ENCODE assay signal across 19 cellular contexts in the genomic region with DNA sequence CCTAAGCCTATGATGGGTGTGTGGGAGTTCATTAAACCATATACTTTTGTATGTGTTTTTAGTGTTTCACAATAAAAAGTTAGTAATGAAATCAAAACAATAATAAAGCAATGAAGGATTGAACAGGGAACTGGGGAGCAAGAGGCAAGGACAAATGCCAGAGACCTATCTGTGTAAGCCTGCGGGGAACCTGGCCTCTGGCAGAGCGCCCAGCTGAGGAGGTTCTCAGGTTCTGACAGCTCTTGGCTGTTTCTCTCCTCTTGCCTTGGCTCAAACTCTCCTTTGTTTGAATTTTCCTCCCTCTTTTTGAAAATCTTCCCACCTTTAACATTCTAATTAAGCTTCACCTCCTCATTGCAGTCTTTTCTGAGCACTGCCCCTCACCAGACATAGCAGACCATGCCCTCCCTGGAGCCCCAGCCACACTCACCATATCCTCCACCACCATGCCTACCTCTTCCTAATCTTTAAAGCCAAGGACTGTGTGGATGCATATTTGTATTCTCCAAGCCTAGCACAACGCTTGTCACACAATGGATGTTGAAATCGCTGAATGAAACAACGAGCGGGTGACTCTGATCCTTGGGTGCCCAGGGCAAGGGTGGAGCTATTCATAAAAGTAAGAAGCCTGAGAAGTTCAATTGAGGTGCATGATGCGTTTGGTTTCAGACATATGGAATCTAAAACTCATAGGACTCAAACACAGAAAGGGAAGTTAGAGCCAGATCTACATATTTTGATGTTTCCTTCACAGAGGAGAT.
DNase-seq lines count a peak whose midpoint lies in the region; FAIRE-seq and TF ChIP-seq lines count a peak whose summit lies in the region.
"Had no signal": no experiment of that assay in that cellular context is flagged by ENCODE, and none has a peak within 500 bp of the region (broad histone marks: within the 10 kb centered on the region; RNA-seq: fewer than 3 reads in every experiment).

No MANE protein-coding gene starts in this region.

- H3K4me3 ChIP-seq in BE2C (ENCODE audit: low read depth, low read length) (no peak overlapping the region), keratinocyte (ENCODE audit: control insufficient read depth in 2 of 3, extremely low read depth in 1 of 3, insufficient read depth in 2 of 3, low read depth in 1 of 3, low read length in 3 of 3) (no peak overlapping the region)
- H3K4me3 ChIP-seq: adrenal gland, lung had no signal

- dilution Hi-C loops in keratinocyte (cut with MboI; ENCODE audit: extremely low pct_ligation_motif_present, low sequenced_read_pairs) = no loop called here

- peak overlapping the region; percentile 42 for H3K27ac ChIP-seq in epithelial cell of prostate
- H3K27ac ChIP-seq in keratinocyte (ENCODE audit: control insufficient read depth, insufficient read depth, low read length) = no peak overlapping the region
- H3K27ac ChIP-seq: adrenal gland had no signal

- no peaks in the 10 kb centered on the region for H3K9me1 ChIP-seq in keratinocyte (ENCODE audit: control insufficient read depth, extremely low read depth, insufficient read depth, low read length)

- TF ChIP-seq CTCF in BE2C (IDR thresholded peaks at IDR 0.05; ENCODE audit: low read depth, low read length) (no peak), keratinocyte (optimal IDR thresholded peaks at IDR 0.05 in 1 of 3, IDR thresholded peaks at IDR 0.05 in 1 of 3, conservative IDR thresholded peaks at IDR 0.05 in 1 of 3; ENCODE audit: extremely low read depth in 1 of 3, insufficient read depth in 2 of 3, low read length in 3 of 3) (no peak)

- H3K27me3 ChIP-seq in BE2C = no peaks in the 10 kb centered on the region
- no peaks in the 10 kb centered on the region for H3K27me3 ChIP-seq in keratinocyte (ENCODE audit: control insufficient read depth, extremely low read depth, insufficient read depth, low read length)
- H3K27me3 ChIP-seq: adrenal gland had no signal

- H3K9me3 ChIP-seq in BE2C (no peaks in the 10 kb centered on the region), keratinocyte (ENCODE audit: control insufficient read depth, low read depth, low read length) (no peaks in the 10 kb centered on the region)
- H3K9me3 ChIP-seq: adrenal gland had no signal

- peak; percentile 29 for DNase-seq in BE2C
- DNase-seq in NCI-H446 treated with DMSO at 0.1 percent for 48 hours (lab: John Stamatoyannopoulos, UW) = peak; percentile 25
- peak; percentile 8 for DNase-seq in epithelial cell of prostate (ENCODE audit: low read depth, low spot score)
- DNase-seq in keratinocyte (ENCODE audit: low read depth, low spot score) = no peak
- DNase-seq in GM03348 (ENCODE audit: low spot score) = no peak
- no peak for DNase-seq in NCI-H2081 treated with DMSO at 0.1 percent for 48 hours (lab: John Stamatoyannopoulos, UW)
- no peak for DNase-seq in islet precursor cell
- no peak for DNase-seq in activated T-cell treated with anti-CD3 and anti-CD28 coated beads for 4 hours
- DNase-seq: activated CD4-positive, alpha-beta T cell treated with anti-CD3 and anti-CD28 coated beads, Interleukin-2, amount 50 U/mL, for 48 hours; activated gamma-delta T cell treated with Interleukin-2 at 50 U/mL for 16 hours; effector CD4-positive, alpha-beta T cell; HFFc6; NCI-H1694; nucleus accumbens; retina; stimulated activated CD8-positive, alpha-beta memory T cell treated with anti-CD3 and anti-CD28 coated beads, Interleukin-4, amount 100 ng/mL, for 48 hours had no signal

- H3K4me2 ChIP-seq in keratinocyte (ENCODE audit: control insufficient read depth, extremely low read depth, insufficient read depth, low read depth, low read length) = peak overlapping the region; percentile 17

- no peaks in the 10 kb centered on the region for H3K79me2 ChIP-seq in keratinocyte (ENCODE audit: control insufficient read depth, insufficient read depth, low read length)

- no peak overlapping the region for H3K9ac ChIP-seq in keratinocyte (ENCODE audit: control insufficient read depth, extremely low read depth, insufficient read depth, low read length)

- H4K20me1 ChIP-seq in keratinocyte (ENCODE audit: control insufficient read depth, extremely low read depth, insufficient read depth, low read length) = no peaks in the 10 kb centered on the region

- H3K36me3 ChIP-seq in BE2C (no peaks in the 10 kb centered on the region), keratinocyte (ENCODE audit: control insufficient read depth in 2 of 2, extremely low read depth in 1 of 2, insufficient read depth in 2 of 2, low read length in 2 of 2) (no peaks in the 10 kb centered on the region)
- H3K36me3 ChIP-seq: adrenal gland had no signal

- no peaks in the 10 kb centered on the region for H3K4me1 ChIP-seq in BE2C
- H3K4me1 ChIP-seq in keratinocyte (ENCODE audit: control insufficient read depth, extremely low read depth, insufficient read depth, low read length) = no peaks in the 10 kb centered on the region
- H3K4me1 ChIP-seq: adrenal gland had no signal

- no peak for FAIRE-seq in keratinocyte (lab: Jason Lieb, UNC)
- FAIRE-seq: D721Med had no signal

- no peak overlapping the region for H2AFZ ChIP-seq in keratinocyte (ENCODE audit: control insufficient read depth, low read length)

Comparison
In these comparisons a context has a peak if more than half of its experiments do, and no peak if none do; other contexts are left out.
1. DNase-seq: peak in BE2C (single experiment), NCI-H446 treated with DMSO at 0.1 percent for 48 hours (single experiment) and epithelial cell of prostate (single experiment); none in keratinocyte (single experiment), GM03348 (single experiment), NCI-H2081 treated with DMSO at 0.1 percent for 48 hours (single experiment), islet precursor cell (single experiment) and activated T-cell treated with anti-CD3 and anti-CD28 coated beads for 4 hours (single experiment).